Comparison of ENCODE assay signal across 1 cellular context in the genomic region with DNA sequence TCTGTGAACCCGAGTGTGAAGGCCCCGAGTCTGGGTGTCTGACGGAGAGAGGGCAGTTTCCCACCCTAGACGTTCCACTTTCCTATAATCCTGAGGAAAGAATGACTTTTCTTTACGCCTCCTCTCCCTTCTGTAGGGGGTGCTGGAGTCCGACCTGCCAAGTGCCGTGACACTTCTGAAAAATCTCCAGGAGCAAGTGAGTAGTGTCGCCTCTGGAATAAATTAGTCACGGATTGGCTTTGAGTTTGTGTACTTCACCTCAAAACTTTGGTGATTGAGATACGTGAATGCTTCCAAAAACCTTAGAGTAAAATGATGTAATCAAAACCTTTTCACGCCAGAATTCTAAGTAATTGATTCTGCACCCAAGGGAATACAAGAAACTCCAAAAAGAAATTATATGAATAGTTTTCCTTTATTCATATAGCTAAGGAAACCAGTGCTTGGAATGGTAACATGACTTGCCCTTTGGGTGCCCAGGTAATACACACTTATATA.
TF ChIP-seq lines count a peak whose summit lies in the region.

No MANE protein-coding gene starts in this region.

TF ChIP-seq in H1, 55 proteins besides CTCF, POLR2A, EP300 and RAD21 (continued from another document):
- TF ChIP-seq HDAC2 (IDR thresholded peaks at IDR 0.05; ENCODE audit: borderline replicate concordance in 1 of 2, low read depth in 2 of 2, low read length in 2 of 2): peak in 1 of 2 experiments; percentile 6; a peak in 1 of 4 replicates
- peak; percentile 96; the same call in 1 of the 2 replicates for TF ChIP-seq KDM5A (IDR thresholded peaks at IDR 0.05; ENCODE audit: low read length)
- no peak for TF ChIP-seq TBP (IDR thresholded peaks at IDR 0.05; ENCODE audit: low read depth, low read length)
